In genomic region chr14:100440207-100440631, GRCh38 we compare ENCODE assay signal across 2 cellular contexts.
TF ChIP-seq lines count a peak whose summit lies in the region.

No MANE protein-coding gene starts in this region.

TF ChIP-seq in HCT116, 20 proteins besides CTCF, POLR2A, EP300 and RAD21:
- TF ChIP-seq, protein P1, sequence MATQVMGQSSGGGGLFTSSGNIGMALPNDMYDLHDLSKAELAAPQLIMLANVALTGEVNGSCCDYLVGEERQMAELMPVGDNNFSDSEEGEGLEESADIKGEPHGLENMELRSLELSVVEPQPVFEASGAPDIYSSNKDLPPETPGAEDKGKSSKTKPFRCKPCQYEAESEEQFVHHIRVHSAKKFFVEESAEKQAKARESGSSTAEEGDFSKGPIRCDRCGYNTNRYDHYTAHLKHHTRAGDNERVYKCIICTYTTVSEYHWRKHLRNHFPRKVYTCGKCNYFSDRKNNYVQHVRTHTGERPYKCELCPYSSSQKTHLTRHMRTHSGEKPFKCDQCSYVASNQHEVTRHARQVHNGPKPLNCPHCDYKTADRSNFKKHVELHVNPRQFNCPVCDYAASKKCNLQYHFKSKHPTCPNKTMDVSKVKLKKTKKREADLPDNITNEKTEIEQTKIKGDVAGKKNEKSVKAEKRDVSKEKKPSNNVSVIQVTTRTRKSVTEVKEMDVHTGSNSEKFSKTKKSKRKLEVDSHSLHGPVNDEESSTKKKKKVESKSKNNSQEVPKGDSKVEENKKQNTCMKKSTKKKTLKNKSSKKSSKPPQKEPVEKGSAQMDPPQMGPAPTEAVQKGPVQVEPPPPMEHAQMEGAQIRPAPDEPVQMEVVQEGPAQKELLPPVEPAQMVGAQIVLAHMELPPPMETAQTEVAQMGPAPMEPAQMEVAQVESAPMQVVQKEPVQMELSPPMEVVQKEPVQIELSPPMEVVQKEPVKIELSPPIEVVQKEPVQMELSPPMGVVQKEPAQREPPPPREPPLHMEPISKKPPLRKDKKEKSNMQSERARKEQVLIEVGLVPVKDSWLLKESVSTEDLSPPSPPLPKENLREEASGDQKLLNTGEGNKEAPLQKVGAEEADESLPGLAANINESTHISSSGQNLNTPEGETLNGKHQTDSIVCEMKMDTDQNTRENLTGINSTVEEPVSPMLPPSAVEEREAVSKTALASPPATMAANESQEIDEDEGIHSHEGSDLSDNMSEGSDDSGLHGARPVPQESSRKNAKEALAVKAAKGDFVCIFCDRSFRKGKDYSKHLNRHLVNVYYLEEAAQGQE (IDR thresholded peaks at IDR 0.05; ENCODE audit: low read depth): no peak
- peak; percentile 90 for TF ChIP-seq CEBPB (IDR thresholded peaks at IDR 0.05; ENCODE audit: low read depth)
- TF ChIP-seq TCF7L2 (IDR thresholded peaks at IDR 0.05; ENCODE audit: borderline replicate concordance, extremely low read depth, insufficient read depth, insufficient read length): peak; percentile 19
- TF ChIP-seq ZBTB33 (IDR thresholded peaks at IDR 0.05; ENCODE audit: extremely low read depth, insufficient replicate concordance, low read length): no peak
- TF ChIP-seq SIN3A (IDR thresholded peaks at IDR 0.05; ENCODE audit: low read depth): no peak
- no peak for TF ChIP-seq EZH2 (IDR thresholded peaks at IDR 0.05)

TF ChIP-seq in K562, 482 proteins besides CTCF, POLR2A, EP300 and RAD21 (continues in another document):
- TF ChIP-seq PBX2 (CRISPR knock-in tag; IDR thresholded peaks at IDR 0.05; ENCODE audit: low read depth) (no peak), PBX2 (tag; conservative IDR thresholded peaks at IDR 0.05; ENCODE audit: low read depth) (no peak), MAFG (tag; conservative IDR thresholded peaks at IDR 0.05) (peak; percentile 4; the same call in 1 of the 2 replicates), MLLT1 (IDR thresholded peaks at IDR 0.05) (no peak), DEAF1 (CRISPR knock-in tag; IDR thresholded peaks at IDR 0.05) (peak; percentile 70), ZNF324 (CRISPR knock-in tag; IDR thresholded peaks at IDR 0.05) (no peak), POLR2AphosphoS5 (IDR thresholded peaks at IDR 0.05; ENCODE audit: control insufficient read depth, insufficient read depth, low read depth, low read length) (no peak), ZBTB7A (IDR thresholded peaks at IDR 0.05; ENCODE audit: borderline replicate concordance, control insufficient read depth, low read depth, low read length) (peak; percentile 54; the same call in 1 of the 2 replicates), TFAP4 (CRISPR knock-in tag; IDR thresholded peaks at IDR 0.05; ENCODE audit: borderline replicate concordance) (0 out of 2 replicates have a peak, but pooled peaks have one; percentile 56), RCOR1 (IDR thresholded peaks at IDR 0.05; ENCODE audit: borderline replicate concordance in 1 of 2, low read depth in 2 of 2, low read length in 2 of 2) (peak in 1 of 2 experiments; percentile 59; a peak in 1 of 4 replicates), MAZ (CRISPR knock-in tag; conservative IDR thresholded peaks at IDR 0.05 in 1 of 2, IDR thresholded peaks at IDR 0.05 in 1 of 2) (0 out of 4 replicates have a peak, but pooled peaks of 1 of the 2 experiments have one; percentile 42), AFF4 (CRISPR knock-in tag; IDR thresholded peaks at IDR 0.05) (no peak), FOXK2 (conservative IDR thresholded peaks at IDR 0.05 in 1 of 2, IDR thresholded peaks at IDR 0.05 in 1 of 2; ENCODE audit: low read depth in 2 of 2) (peak; percentile 75 to 78), KAT7 (CRISPR knock-in tag; IDR thresholded peaks at IDR 0.05; ENCODE audit: borderline replicate concordance) (peak; percentile 86; the same call in 1 of the 2 replicates), CC2D1A (IDR thresholded peaks at IDR 0.05) (peak; percentile 17; the same call in 1 of the 2 replicates), CEBPB (tag; IDR thresholded peaks at IDR 0.05) (peak; percentile 94), CEBPG (CRISPR knock-in tag; IDR thresholded peaks at IDR 0.05) (no peak; the same call in 1 of the 2 replicates), CEBPG (tag; conservative IDR thresholded peaks at IDR 0.05 in 1 of 2, IDR thresholded peaks at IDR 0.05 in 1 of 2) (peak in 1 of 2 experiments; percentile 81; a peak in 2 of 4 replicates), ETV1 (tag; conservative IDR thresholded peaks at IDR 0.05; ENCODE audit: low read depth) (no peak), ZBTB11 (CRISPR knock-in tag; IDR thresholded peaks at IDR 0.05) (0 out of 6 replicates have a peak, but pooled peaks of 1 of the 3 experiments have one; percentile 13), SMC3 (conservative IDR thresholded peaks at IDR 0.05; ENCODE audit: insufficient read depth, low read depth, low read length) (peak; percentile 52; the same call in 1 of the 2 replicates), STAG1 (CRISPR knock-in tag; IDR thresholded peaks at IDR 0.05; ENCODE audit: borderline replicate concordance) (peak; percentile 68; the same call in 1 of the 2 replicates), MYC (IDR thresholded peaks at IDR 0.05; ENCODE audit: low read depth, low read length) (peak; percentile 54; the same call in 1 of the 2 replicates), MYC (CRISPR knock-in tag; IDR thresholded peaks at IDR 0.05; ENCODE audit: borderline replicate concordance, low read depth) (no peak), KLF16 (IDR thresholded peaks at IDR 0.05) (0 out of 2 replicates have a peak, but pooled peaks have one; percentile 10), CBX3 (IDR thresholded peaks at IDR 0.05; ENCODE audit: borderline replicate concordance in 1 of 2, low read length in 2 of 2) (0 out of 3 replicates have a peak, but pooled peaks of 1 of the 2 experiments have one; percentile 16), CTBP1 (IDR thresholded peaks at IDR 0.05; ENCODE audit: borderline replicate concordance) (peak; percentile 30; the same call in 1 of the 2 replicates), RBFOX2 (IDR thresholded peaks at IDR 0.05; ENCODE audit: low read depth, low read length) (0 out of 2 replicates have a peak, but pooled peaks have one; percentile 18)
- TF ChIP-seq, protein P2, sequence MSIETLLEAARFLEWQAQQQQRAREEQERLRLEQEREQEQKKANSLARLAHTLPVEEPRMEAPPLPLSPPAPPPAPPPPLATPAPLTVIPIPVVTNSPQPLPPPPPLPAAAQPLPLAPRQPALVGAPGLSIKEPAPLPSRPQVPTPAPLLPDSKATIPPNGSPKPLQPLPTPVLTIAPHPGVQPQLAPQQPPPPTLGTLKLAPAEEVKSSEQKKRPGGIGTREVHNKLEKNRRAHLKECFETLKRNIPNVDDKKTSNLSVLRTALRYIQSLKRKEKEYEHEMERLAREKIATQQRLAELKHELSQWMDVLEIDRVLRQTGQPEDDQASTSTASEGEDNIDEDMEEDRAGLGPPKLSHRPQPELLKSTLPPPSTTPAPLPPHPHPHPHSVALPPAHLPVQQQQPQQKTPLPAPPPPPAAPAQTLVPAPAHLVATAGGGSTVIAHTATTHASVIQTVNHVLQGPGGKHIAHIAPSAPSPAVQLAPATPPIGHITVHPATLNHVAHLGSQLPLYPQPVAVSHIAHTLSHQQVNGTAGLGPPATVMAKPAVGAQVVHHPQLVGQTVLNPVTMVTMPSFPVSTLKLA (conservative IDR thresholded peaks at IDR 0.05): peak in 1 of 2 experiments; percentile 55; a peak in 1 of 4 replicates
- TF ChIP-seq, protein P3, sequence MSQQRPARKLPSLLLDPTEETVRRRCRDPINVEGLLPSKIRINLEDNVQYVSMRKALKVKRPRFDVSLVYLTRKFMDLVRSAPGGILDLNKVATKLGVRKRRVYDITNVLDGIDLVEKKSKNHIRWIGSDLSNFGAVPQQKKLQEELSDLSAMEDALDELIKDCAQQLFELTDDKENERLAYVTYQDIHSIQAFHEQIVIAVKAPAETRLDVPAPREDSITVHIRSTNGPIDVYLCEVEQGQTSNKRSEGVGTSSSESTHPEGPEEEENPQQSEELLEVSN (IDR thresholded peaks at IDR 0.05; ENCODE audit: borderline replicate concordance in 1 of 2, extremely low read depth in 1 of 2, insufficient read depth in 1 of 2, insufficient read length in 1 of 2, low read depth in 1 of 2, low read length in 1 of 2, poor library complexity in 1 of 2, severe bottlenecking in 1 of 2): peak in 1 of 2 experiments; percentile 11
